9 cellular contexts compared by ENCODE assay signal in the genomic region with DNA sequence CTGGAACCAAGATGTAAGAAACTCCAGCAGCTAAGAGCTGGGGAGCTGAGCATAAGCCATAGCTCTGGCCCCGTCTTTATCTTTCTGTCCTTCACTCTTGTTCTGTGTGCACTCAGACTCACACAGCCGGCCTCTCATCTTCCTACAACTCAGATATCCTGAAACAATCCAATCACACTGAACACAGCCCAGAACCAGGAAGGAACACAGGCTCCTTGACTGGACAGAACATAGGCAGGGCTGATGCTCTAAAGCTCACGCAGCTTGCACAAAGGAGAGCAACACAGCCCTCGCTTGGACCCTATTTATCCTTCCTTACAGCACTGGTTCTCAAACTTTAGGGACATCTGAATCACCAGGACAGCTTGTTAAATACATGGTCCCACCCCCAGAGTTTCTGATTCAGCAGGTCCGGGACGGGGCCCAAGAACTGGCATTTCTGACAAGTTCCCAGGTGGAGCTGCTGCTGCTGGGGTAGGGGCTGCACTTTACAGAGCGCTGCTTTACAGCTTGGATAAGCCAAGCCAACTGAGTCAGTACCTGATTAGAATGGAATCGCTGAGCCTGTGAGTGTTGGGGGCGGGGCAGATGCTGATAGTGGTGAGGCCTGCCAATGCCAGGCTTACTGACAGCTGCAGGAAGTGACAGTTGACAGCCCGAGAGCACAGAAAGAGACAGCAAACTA.
DNase-seq lines count a peak whose midpoint lies in the region; ATAC-seq lines count a peak whose summit lies in the region.
"Had no signal": no experiment of that assay in that cellular context is flagged by ENCODE, and none has a peak within 500 bp of the region (broad histone marks: within the 10 kb centered on the region; RNA-seq: fewer than 3 reads in every experiment).

No MANE protein-coding gene starts in this region.

- no CpG with 5 or more reads among the region's 10 CpGs for WGBS in mesendoderm (ENCODE audit: extremely low coverage, insufficient coverage, low lambda C conversion rate)

- H3K36me3 Mint-ChIP-seq in CD4-positive, CD25-positive, alpha-beta regulatory T cell, result no peaks in the 10 kb centered on the region
- H3K36me3 Mint-ChIP-seq in activated CD8-positive, alpha-beta T cell treated with anti-CD3 and anti-CD28 coated beads, Interleukin-2, amount 10 ng/mL, durations not matched to agents 7 days and 5 days (ENCODE audit: low read depth), result no peaks in the 10 kb centered on the region

- H2BK120ac ChIP-seq in mesendoderm (ENCODE audit: low read depth, low read length), result no peak overlapping the region

- H3K18ac ChIP-seq in mesendoderm (ENCODE audit: low read length), result no peak overlapping the region

- H2BK5ac ChIP-seq in mesendoderm (ENCODE audit: low read length), result no peak overlapping the region

- H3K4me1 ChIP-seq in CD4-positive, CD25-positive, alpha-beta regulatory T cell (ENCODE audit: control insufficient read depth, insufficient read depth, low read length, poor library complexity, severe bottlenecking), result no peaks in the 10 kb centered on the region
- no peaks in the 10 kb centered on the region for H3K4me1 ChIP-seq in mesendoderm (ENCODE audit: control insufficient read depth, low read depth, low read length)

- CTCF ChIA-PET in activated CD8-positive, alpha-beta T cell treated with anti-CD3 and anti-CD28 coated beads, Interleukin-2, amount 10 ng/mL, durations not matched to agents 7 days and 5 days (lab: Charles Lee), result interaction anchor here (1.1 to 3.1 kb wide), 2 partner anchors 29 to 48 kb away, joined by 3 to 9 read pairs; no protein-coding TSS in a partner anchor

- H3K79me1 ChIP-seq in mesendoderm (ENCODE audit: low read length), result no peaks in the 10 kb centered on the region

- H3K27ac Mint-ChIP-seq in CD4-positive, CD25-positive, alpha-beta regulatory T cell, result peak overlapping the region; percentile 1 to 20 (median 15)
- H3K27ac Mint-ChIP-seq in activated CD8-positive, alpha-beta T cell treated with anti-CD3 and anti-CD28 coated beads, Interleukin-2, amount 10 ng/mL, durations not matched to agents 7 days and 5 days, result no peak overlapping the region

- POLR2A ChIA-PET in activated CD8-positive, alpha-beta T cell treated with anti-CD3 and anti-CD28 coated beads, Interleukin-2, amount 10 ng/mL, durations not matched to agents 7 days and 5 days (lab: Charles Lee), result no interaction called here

- H3K4me3 ChIP-seq in CD4-positive, CD25-positive, alpha-beta regulatory T cell (ENCODE audit: low read depth, low read length), result no peak overlapping the region
- H3K4me3 ChIP-seq in mesendoderm (ENCODE audit: low read length), result no peak overlapping the region

- no peak overlapping the region for H3K9ac ChIP-seq in mesendoderm (ENCODE audit: low read length)

- H4K8ac ChIP-seq in mesendoderm (ENCODE audit: low read depth, low read length), result no peak overlapping the region

- no peaks in the 10 kb centered on the region for H3K9me3 Mint-ChIP-seq in CD4-positive, CD25-positive, alpha-beta regulatory T cell
- no peaks in the 10 kb centered on the region for H3K9me3 Mint-ChIP-seq in activated CD8-positive, alpha-beta T cell treated with anti-CD3 and anti-CD28 coated beads, Interleukin-2, amount 10 ng/mL, durations not matched to agents 7 days and 5 days (ENCODE audit: insufficient read depth)

- H3K27ac ChIP-seq in CD4-positive, CD25-positive, alpha-beta regulatory T cell (ENCODE audit: insufficient read depth, low read length, poor library complexity, severe bottlenecking), result no peak overlapping the region
- H3K27ac ChIP-seq in mesendoderm (ENCODE audit: low read depth, low read length), result no peak overlapping the region

- H3K56ac ChIP-seq in mesendoderm (ENCODE audit: low read length), result no peak overlapping the region

- H3K4me3 Mint-ChIP-seq in CD4-positive, CD25-positive, alpha-beta regulatory T cell, result peak overlapping the region in 2 of 4 donors; percentile 1 to 59
- no peak overlapping the region for H3K4me3 Mint-ChIP-seq in activated CD8-positive, alpha-beta T cell treated with anti-CD3 and anti-CD28 coated beads, Interleukin-2, amount 10 ng/mL, durations not matched to agents 7 days and 5 days

- H3K36me3 ChIP-seq in CD4-positive, CD25-positive, alpha-beta regulatory T cell (ENCODE audit: control insufficient read depth, insufficient read depth, low read length), result no peaks in the 10 kb centered on the region
- H3K36me3 ChIP-seq in mesendoderm (ENCODE audit: control insufficient read depth, insufficient read depth, low read length), result no peaks in the 10 kb centered on the region

- H3K79me2 ChIP-seq in mesendoderm (ENCODE audit: control insufficient read depth, insufficient read depth, low read length), result no peaks in the 10 kb centered on the region

- DNase-seq in CD4-positive, CD25-positive, alpha-beta regulatory T cell, result peak in 2 of 3 donors; percentile 1 to 55
- DNase-seq in Kasumi-1 (lab: John Stamatoyannopoulos, UW), result peak; percentile 85
- DNase-seq in activated CD8-positive, alpha-beta T cell treated with anti-CD3 and anti-CD28 coated beads, Interleukin-2, amount 10 ng/mL, durations not matched to agents 7 days and 5 days, result peak; percentile 34
- peak; percentile 75 for DNase-seq in mesendoderm
- no peak for DNase-seq in NCI-H748 (lab: John Stamatoyannopoulos, UW; ENCODE audit: unreplicated experiment)
- no peak for DNase-seq in dermis blood vessel endothelial cell
- no peak for DNase-seq in DMS 273 treated with DMSO at 0.1 percent for 48 hours (lab: John Stamatoyannopoulos, UW)
- DNase-seq: activated CD8-positive, alpha-beta memory T cell treated with anti-CD3 and anti-CD28 coated beads, Interleukin-2, amount 50 U/mL, for 48 hours had no signal

- H3K9me3 ChIP-seq in CD4-positive, CD25-positive, alpha-beta regulatory T cell (ENCODE audit: control insufficient read depth in 2 of 2, low read length in 2 of 2), result no peaks in the 10 kb centered on the region

- H3K4ac ChIP-seq in mesendoderm (ENCODE audit: low read depth, low read length), result no peak overlapping the region

- no peak overlapping the region for H4K5ac ChIP-seq in mesendoderm (ENCODE audit: low read length)

- no peak overlapping the region for H3K4me2 ChIP-seq in mesendoderm (ENCODE audit: low read length)

- H2AK5ac ChIP-seq in mesendoderm (ENCODE audit: low read length), result no peak overlapping the region

- peaks cover 0 to 10% (median under 1%) of the 10 kb centered on the region in 4 donors for H3K4me1 Mint-ChIP-seq in CD4-positive, CD25-positive, alpha-beta regulatory T cell
- peaks cover 4% of the 10 kb centered on the region for H3K4me1 Mint-ChIP-seq in activated CD8-positive, alpha-beta T cell treated with anti-CD3 and anti-CD28 coated beads, Interleukin-2, amount 10 ng/mL, durations not matched to agents 7 days and 5 days (ENCODE audit: low read depth)

- H3K27me3 ChIP-seq in CD4-positive, CD25-positive, alpha-beta regulatory T cell (ENCODE audit: control insufficient read depth, insufficient read depth, low read length), result peaks cover 3% of the 10 kb centered on the region
- no peaks in the 10 kb centered on the region for H3K27me3 ChIP-seq in mesendoderm (ENCODE audit: insufficient read depth, low read length, poor library complexity)

- peak; percentile 28 to 40 for ATAC-seq in CD4-positive, CD25-positive, alpha-beta regulatory T cell (ENCODE audit: low read depth in 2 of 2)
- no peak for ATAC-seq in activated CD8-positive, alpha-beta T cell treated with anti-CD3 and anti-CD28 coated beads, Interleukin-2, amount 10 ng/mL, durations not matched to agents 7 days and 5 days
- no peak for ATAC-seq in HG03280 (IDR thresholded peaks at IDR 0.05; ENCODE audit: unreplicated experiment)

- H2BK15ac ChIP-seq in mesendoderm (replicated peaks; ENCODE audit: low read depth), result no peak overlapping the region

- peaks cover 18% of the 10 kb centered on the region for H3K27me3 Mint-ChIP-seq in CD4-positive, CD25-positive, alpha-beta regulatory T cell
- H3K27me3 Mint-ChIP-seq in activated CD8-positive, alpha-beta T cell treated with anti-CD3 and anti-CD28 coated beads, Interleukin-2, amount 10 ng/mL, durations not matched to agents 7 days and 5 days (ENCODE audit: low read depth), result peaks cover 9% of the 10 kb centered on the region

- H3K23ac ChIP-seq in mesendoderm (ENCODE audit: low read length), result no peak overlapping the region

Comparison
In these comparisons a context has a peak if more than half of its experiments do, and no peak if none do; other contexts are left out.
1. ATAC-seq: peak in CD4-positive, CD25-positive, alpha-beta regulatory T cell (2 of 2); none in activated CD8-positive, alpha-beta T cell treated with anti-CD3 and anti-CD28 coated beads, Interleukin-2, amount 10 ng/mL, durations not matched to agents 7 days and 5 days (single experiment) and HG03280 (single experiment).
2. DNase-seq: peak in CD4-positive, CD25-positive, alpha-beta regulatory T cell (2 of 3), Kasumi-1 (2 of 2), activated CD8-positive, alpha-beta T cell treated with anti-CD3 and anti-CD28 coated beads, Interleukin-2, amount 10 ng/mL, durations not matched to agents 7 days and 5 days (single experiment) and mesendoderm (single experiment); none in NCI-H748 (single experiment), dermis blood vessel endothelial cell (single experiment) and DMS 273 treated with DMSO at 0.1 percent for 48 hours (single experiment).